ENCODE assay signal across 11 cellular contexts in the genomic region with DNA sequence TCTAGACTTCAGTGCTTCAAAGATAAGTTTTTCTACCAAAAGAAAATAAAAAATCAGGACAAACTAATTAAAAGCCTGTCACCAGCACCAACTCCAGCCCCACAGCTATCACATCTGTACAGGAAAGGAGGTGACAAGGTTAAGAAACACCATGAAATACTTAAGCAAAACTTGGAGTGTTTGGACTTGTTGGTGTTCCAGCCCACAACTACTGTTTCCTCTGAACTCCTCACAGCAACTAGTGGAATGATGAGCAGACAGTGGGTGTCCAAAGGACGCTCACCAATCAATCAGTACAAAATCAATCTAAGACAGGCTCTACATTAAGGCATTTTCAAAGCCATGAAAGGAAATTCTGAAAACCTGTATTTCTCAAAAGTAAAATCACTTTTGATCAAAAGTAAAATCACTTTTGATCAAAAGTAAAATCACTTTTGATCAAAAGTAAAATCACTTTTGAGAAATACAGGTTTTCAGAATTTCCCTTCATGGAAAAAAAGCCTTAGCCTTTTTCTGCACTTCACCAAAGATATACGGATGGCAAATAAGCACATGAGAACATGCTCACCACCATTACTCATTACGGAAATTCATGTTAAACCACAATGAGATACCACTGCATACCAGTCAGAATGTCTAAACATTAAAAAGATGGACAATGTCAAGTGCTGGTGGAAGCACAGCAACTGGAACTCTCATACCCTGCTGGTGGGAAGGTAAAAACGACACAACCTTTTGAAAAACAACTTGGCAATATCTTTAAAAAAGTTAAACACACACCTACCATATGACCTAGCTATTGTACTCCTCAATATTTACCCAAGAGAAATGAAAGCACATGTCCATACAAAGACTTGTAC.
DNase-seq lines count a peak whose midpoint lies in the region; ATAC-seq and TF ChIP-seq lines count a peak whose summit lies in the region.
"Had no signal": no experiment of that assay in that cellular context is flagged by ENCODE, and none has a peak within 500 bp of the region (broad histone marks: within the 10 kb centered on the region; RNA-seq: fewer than 3 reads in every experiment).

No MANE protein-coding gene starts in this region.

- peaks cover 8% of the 10 kb centered on the region; the same call in 1 of the 2 replicates for H3K79me2 ChIP-seq in OCI-LY3 (ENCODE audit: low read length)

- H3K4me3 ChIP-seq in OCI-LY3 (ENCODE audit: low read length) (no peak overlapping the region), skeletal muscle cell (ENCODE audit: low read depth, low read length) (no peak overlapping the region)
- H3K4me3 ChIP-seq: dorsolateral prefrontal cortex, upper lobe of right lung had no signal

- no peak overlapping the region for H3K4me3 Mint-ChIP-seq in activated CD4-positive, alpha-beta T cell treated with anti-CD3 and anti-CD28 coated beads for 36 hours
- H3K4me3 Mint-ChIP-seq in effector memory CD8-positive, alpha-beta T cell = peak overlapping the region in 1 of 2 donors; percentile 13

- H4K20me1 ChIP-seq in OCI-LY3 (ENCODE audit: insufficient read depth, low read length) = peaks cover 76% of the 10 kb centered on the region

- peak overlapping the region; percentile 16; the same call in 1 of the 2 replicates for H3K4me2 ChIP-seq in OCI-LY3 (ENCODE audit: low read length)

- H3K27ac ChIP-seq in OCI-LY3 (ENCODE audit: low read length) = no peak overlapping the region
- H3K27ac ChIP-seq: dorsolateral prefrontal cortex, upper lobe of right lung had no signal

- H3K27me3 ChIP-seq in OCI-LY3 (ENCODE audit: low read depth, low read length) = no peaks in the 10 kb centered on the region
- H3K27me3 ChIP-seq: dorsolateral prefrontal cortex, upper lobe of right lung had no signal

- POLR2A ChIA-PET in activated CD4-positive, alpha-beta T cell treated with anti-CD3 and anti-CD28 coated beads for 36 hours (lab: Charles Lee) = no interaction called here

- no peaks in the 10 kb centered on the region for H3K27me3 Mint-ChIP-seq in activated CD4-positive, alpha-beta T cell treated with anti-CD3 and anti-CD28 coated beads for 36 hours
- H3K27me3 Mint-ChIP-seq in effector memory CD8-positive, alpha-beta T cell = no peaks in the 10 kb centered on the region

- H2AFZ ChIP-seq in OCI-LY3 (ENCODE audit: low read depth, low read length) = no peak overlapping the region

- peaks cover 1% of the 10 kb centered on the region for H3K9me3 Mint-ChIP-seq in activated CD4-positive, alpha-beta T cell treated with anti-CD3 and anti-CD28 coated beads for 36 hours (ENCODE audit: low read depth)
- H3K9me3 Mint-ChIP-seq in effector memory CD8-positive, alpha-beta T cell = no peaks in the 10 kb centered on the region

- H3K4me1 Mint-ChIP-seq in activated CD4-positive, alpha-beta T cell treated with anti-CD3 and anti-CD28 coated beads for 36 hours = peaks cover 20% of the 10 kb centered on the region
- H3K4me1 Mint-ChIP-seq in effector memory CD8-positive, alpha-beta T cell (ENCODE audit: low read depth in 2 of 2) = peaks cover 33 to 35% of the 10 kb centered on the region in 2 donors

- H3K36me3 Mint-ChIP-seq in activated CD4-positive, alpha-beta T cell treated with anti-CD3 and anti-CD28 coated beads for 36 hours (ENCODE audit: low read depth) = peaks cover 22% of the 10 kb centered on the region
- no peaks in the 10 kb centered on the region for H3K36me3 Mint-ChIP-seq in effector memory CD8-positive, alpha-beta T cell (ENCODE audit: insufficient read depth)

- no peak overlapping the region for H3K27ac Mint-ChIP-seq in activated CD4-positive, alpha-beta T cell treated with anti-CD3 and anti-CD28 coated beads for 36 hours
- peak overlapping the region; percentile 29 to 73 for H3K27ac Mint-ChIP-seq in effector memory CD8-positive, alpha-beta T cell

- no peak for DNase-seq in activated CD4-positive, alpha-beta T cell treated with anti-CD3 and anti-CD28 coated beads for 36 hours
- DNase-seq in activated CD4-positive, alpha-beta T cell treated with anti-CD3 and anti-CD28 coated beads for 4 hours = no peak
- DNase-seq in effector memory CD8-positive, alpha-beta T cell = no peak
- DNase-seq in skeletal muscle cell (ENCODE audit: low read depth) (peak; percentile 50), cerebellar cortex (ENCODE audit: low spot score) (no peak), NCI-H446 treated with DMSO at 0.1 percent for 48 hours (lab: John Stamatoyannopoulos, UW) (no peak)
- DNase-seq: dorsolateral prefrontal cortex, NCI-H446, upper lobe of right lung had no signal

- no peak overlapping the region for H3K9ac ChIP-seq in OCI-LY3 (ENCODE audit: low read length)

- intact Hi-C loops in activated CD4-positive, alpha-beta T cell treated with anti-CD3 and anti-CD28 coated beads for 36 hours (cut with DNase I, micrococcal nuclease) = loop anchor here (2.0 to 10.0 kb wide), 3 partner anchors 267 to 499 kb away; no protein-coding TSS in a partner anchor

- no peak for TF ChIP-seq CTCF in OCI-LY3 (IDR thresholded peaks at IDR 0.05; ENCODE audit: low read depth, low read length)

- CTCF ChIA-PET in activated CD4-positive, alpha-beta T cell treated with anti-CD3 and anti-CD28 coated beads for 36 hours (lab: Charles Lee) = no interaction called here

- peaks cover 35% of the 10 kb centered on the region for H3K4me1 ChIP-seq in OCI-LY3 (ENCODE audit: low read length)

- H3K9me3 ChIP-seq in OCI-LY3 (ENCODE audit: insufficient read depth, low read length) = no peaks in the 10 kb centered on the region
- H3K9me3 ChIP-seq: upper lobe of right lung had no signal

- peak; percentile 85 for ATAC-seq in activated CD4-positive, alpha-beta T cell treated with anti-CD3 and anti-CD28 coated beads for 36 hours
- ATAC-seq in effector memory CD8-positive, alpha-beta T cell (replicated peaks) = peak; percentile 73
- no peak for ATAC-seq in HG03135 (IDR thresholded peaks at IDR 0.05; ENCODE audit: unreplicated experiment)
- ATAC-seq: upper lobe of right lung had no signal

- peaks cover 6% of the 10 kb centered on the region for H3K36me3 ChIP-seq in OCI-LY3 (replicated peaks; ENCODE audit: low read depth, low read length)
- H3K36me3 ChIP-seq: upper lobe of right lung had no signal
